ENCODE assay signal across 26 cellular contexts in genomic region chr15:80830677-80831076, GRCh38. TPM values are rescaled to one million over a fixed set of nuclear protein-coding genes. Genes with fewer than 3 reads are reported as not detected.
"Had no signal": no experiment of that assay in that cellular context is flagged by ENCODE, and none has a peak within 500 bp of the region (broad histone marks: within the 10 kb centered on the region; RNA-seq: fewer than 3 reads in every experiment).

No MANE protein-coding gene starts in this region.

- H3K9ac ChIP-seq: parathyroid adenoma had no signal

- H3K36me3 ChIP-seq: left lung, right atrium auricular region, stomach, thyroid gland, upper lobe of right lung had no signal

- H3K36me3 Mint-ChIP-seq: mesothelial cell of epicardium; naive thymus-derived CD4-positive, alpha-beta T cell; natural killer cell treated with Interleukin-12 subunit alpha and Interleukin-12 subunit beta and Interleukin-15 and Interleukin-18, amount 100 ng/mL, for 72 hours; stimulated activated naive B cell treated with anti-CD40 and anti-IgM and Interleukin-4, amounts not matched to agents 10 μg/mL and 1 μg/mL and 100 μg/mL, for 72 hours had no signal

- H3K27me3 Mint-ChIP-seq: stimulated activated naive B cell treated with anti-CD40 and anti-IgM and Interleukin-4, amounts not matched to agents 10 μg/mL and 1 μg/mL and 100 μg/mL, for 72 hours had no signal

- DNase-seq: hippocampal formation; left colon; left lung; mesendoderm; naive thymus-derived CD4-positive, alpha-beta T cell; stimulated activated CD4-positive, alpha-beta T cell treated with anti-CD3 and anti-CD28 coated beads, Interleukin-12 subunit alpha, Interleukin-12 subunit beta, amount 100 ng/mL, for 4 hours; stimulated activated CD4-positive, alpha-beta T cell treated with anti-CD3 and anti-CD28 coated beads, Interleukin-15, amount 100 ng/mL, for 24 hours; stimulated activated CD4-positive, alpha-beta T cell treated with anti-CD3 and anti-CD28 coated beads, Interleukin-2, amount 100 ng/mL, for 24 hours; stimulated activated CD4-positive, alpha-beta T cell treated with anti-CD3 and anti-CD28 coated beads, Interleukin-4, amount 100 ng/mL, for 1 hour; stimulated activated naive B cell treated with anti-CD40 and anti-IgM and Interleukin-4, amounts not matched to agents 10 μg/mL and 1 μg/mL and 100 μg/mL, for 72 hours; stimulated activated naive CD8-positive, alpha-beta T cell treated with anti-CD3 and anti-CD28 coated beads, Interleukin-15, Interleukin-2, amounts not matched to agents 100 U/mL and 50 U/mL, for 24 hours; stomach; testis; thyroid gland; trophoblast cell; upper lobe of right lung had no signal

- H3K4me3 Mint-ChIP-seq: mesothelial cell of epicardium; naive thymus-derived CD4-positive, alpha-beta T cell; natural killer cell treated with Interleukin-12 subunit alpha and Interleukin-12 subunit beta and Interleukin-15 and Interleukin-18, amount 100 ng/mL, for 72 hours; stimulated activated naive B cell treated with anti-CD40 and anti-IgM and Interleukin-4, amounts not matched to agents 10 μg/mL and 1 μg/mL and 100 μg/mL, for 72 hours had no signal

- H3K9me3 Mint-ChIP-seq: mesothelial cell of epicardium; naive thymus-derived CD4-positive, alpha-beta T cell; natural killer cell treated with Interleukin-12 subunit alpha and Interleukin-12 subunit beta and Interleukin-15 and Interleukin-18, amount 100 ng/mL, for 72 hours; stimulated activated naive B cell treated with anti-CD40 and anti-IgM and Interleukin-4, amounts not matched to agents 10 μg/mL and 1 μg/mL and 100 μg/mL, for 72 hours had no signal

- ATAC-seq: left colon; left lung; naive thymus-derived CD4-positive, alpha-beta T cell; sciatic nerve; stimulated activated naive B cell treated with anti-CD40 and anti-IgM and Interleukin-4, amounts not matched to agents 10 μg/mL and 1 μg/mL and 100 μg/mL, for 72 hours; upper lobe of right lung had no signal

- FAIRE-seq: keratinocyte, urothelium cell line had no signal

- H3K9me3 ChIP-seq: left lung, right atrium auricular region, stomach, testis, thyroid gland, upper lobe of right lung had no signal

- H3K27ac ChIP-seq: left lung, parathyroid adenoma, right atrium auricular region, skin epidermis, stomach, testis, thyroid gland, upper lobe of right lung had no signal

- H2AFZ ChIP-seq: parathyroid adenoma had no signal

- H3K4me1 ChIP-seq: left lung, right atrium auricular region, testis, thyroid gland had no signal

- H3K27me3 ChIP-seq: left lung, right atrium auricular region, stomach, testis, thyroid gland, upper lobe of right lung had no signal

- H3K79me2 ChIP-seq: parathyroid adenoma had no signal

- H3K27ac Mint-ChIP-seq: mesothelial cell of epicardium; naive thymus-derived CD4-positive, alpha-beta T cell; natural killer cell treated with Interleukin-12 subunit alpha and Interleukin-12 subunit beta and Interleukin-15 and Interleukin-18, amount 100 ng/mL, for 72 hours; progenitor cell of endocrine pancreas; stimulated activated naive B cell treated with anti-CD40 and anti-IgM and Interleukin-4, amounts not matched to agents 10 μg/mL and 1 μg/mL and 100 μg/mL, for 72 hours had no signal

- H3K4me3 ChIP-seq: left lung, lung, right atrium auricular region, skin epidermis, stomach, testis, thyroid gland, upper lobe of right lung had no signal

RNA-seq across cellular contexts. Expression of gene CEMIP, which starts 51.5 kb away (rescaled TPM):
- total RNA-seq: naive thymus-derived CD4-positive, alpha-beta T cell had no signal
